11 cellular contexts compared by ENCODE assay signal in the genomic region with DNA sequence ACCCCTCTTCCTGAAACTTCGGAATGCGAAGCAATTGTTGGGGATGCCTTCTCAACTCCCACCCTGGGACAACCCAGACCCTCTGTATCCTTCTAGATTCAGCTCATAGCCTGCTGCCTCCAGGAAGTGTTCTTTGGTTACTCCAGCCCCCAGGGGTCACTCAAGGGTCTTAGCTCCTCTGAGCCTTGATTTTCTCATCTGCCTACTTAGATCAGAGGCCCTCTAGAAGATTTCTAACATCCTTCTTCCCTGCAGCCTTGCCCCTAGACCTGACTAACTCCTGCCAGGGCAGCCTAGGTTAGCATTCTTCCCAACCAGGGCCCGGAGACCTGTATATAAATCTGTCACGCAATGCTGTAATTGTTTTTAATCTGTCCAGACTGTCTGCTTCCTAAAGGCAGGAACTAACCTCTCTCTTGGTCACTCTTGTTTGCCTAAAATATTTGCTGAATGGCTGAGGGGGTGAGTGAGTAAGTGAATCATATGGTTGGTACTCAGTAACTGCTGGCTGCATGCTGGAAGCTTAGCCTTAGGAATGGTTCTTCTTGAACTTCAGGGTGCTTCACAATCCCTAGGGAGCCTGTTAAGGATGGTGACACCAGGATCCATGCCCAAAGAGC. TPM values are rescaled to one million over a fixed set of nuclear protein-coding genes. Genes with fewer than 3 reads are reported as not detected.
A peak's percentile ranks its signal among the peaks of the same experiment; 100 is the strongest.
DNase-seq lines count a peak whose midpoint lies in the region; ATAC-seq, FAIRE-seq and TF ChIP-seq lines count a peak whose summit lies in the region.
"Had no signal": no experiment of that assay in that cellular context is flagged by ENCODE, and none has a peak within 500 bp of the region (broad histone marks: within the 10 kb centered on the region; RNA-seq: fewer than 3 reads in every experiment).

No MANE protein-coding gene starts in this region.

- peaks cover 30% of the 10 kb centered on the region for H3K36me3 Mint-ChIP-seq in activated T-helper 1 cell treated with anti-CD3 and anti-CD28 coated beads, Interleukin-12 subunit alpha, Interleukin-12 subunit beta, Interleukin-2, Interleukin-4 antibody, amounts not matched to agents 30 ng/mL and 10 ng/mL and 1 ng/mL, durations not matched to agents 14 hours and 24 hours and 36 hours (ENCODE audit: low read depth)

- POLR2A ChIA-PET in AG04450 (lab: Yijun Ruan, JAX) = interaction anchor here (0.8 to 1.3 kb wide), 2 partner anchors 8 to 13 kb away, joined by 5 to 10 read pairs; partner anchors contain the start of gene GALNT10

- no peak overlapping the region for H3K4me3 ChIP-seq in AG04450 (ENCODE audit: low read depth, low read length)

- no peak for TF ChIP-seq CTCF in AG04450 (IDR thresholded peaks at IDR 0.05; ENCODE audit: low read depth, low read length)

- DNase-seq in AG04450 (ENCODE audit: low read depth, low spot score) (peak; percentile 58), H54 (ENCODE audit: insufficient read length, low spot score) (peak; percentile 69), glomerular visceral epithelial cell (ENCODE audit: extremely low spot score) (peak; percentile 78)
- DNase-seq in activated T-helper 1 cell treated with anti-CD3 and anti-CD28 coated beads, Interleukin-12 subunit alpha, Interleukin-12 subunit beta, Interleukin-2, Interleukin-4 antibody, amounts not matched to agents 30 ng/mL and 10 ng/mL and 1 ng/mL, durations not matched to agents 14 hours and 24 hours and 36 hours (ENCODE audit: low spot score) = no peak
- DNase-seq in activated effector memory CD4-positive, alpha-beta T cell treated with Interleukin-2 at 50 U/mL for 16 hours = no peak
- DNase-seq: hippocampal formation, right cardiac atrium had no signal

- no peaks in the 10 kb centered on the region for H3K9me3 Mint-ChIP-seq in activated T-helper 1 cell treated with anti-CD3 and anti-CD28 coated beads, Interleukin-12 subunit alpha, Interleukin-12 subunit beta, Interleukin-2, Interleukin-4 antibody, amounts not matched to agents 30 ng/mL and 10 ng/mL and 1 ng/mL, durations not matched to agents 14 hours and 24 hours and 36 hours

- ATAC-seq in GM19328 (IDR thresholded peaks at IDR 0.05; ENCODE audit: unreplicated experiment) = no peak
- no peak for ATAC-seq in HG02981 (IDR thresholded peaks at IDR 0.05; ENCODE audit: unreplicated experiment)
- ATAC-seq in HG03521 (IDR thresholded peaks at IDR 0.05; ENCODE audit: unreplicated experiment) = no peak
- ATAC-seq: right cardiac atrium had no signal

- CTCF ChIA-PET in AG04450 (lab: Charles Lee) = interaction anchor here (1.3 to 3.9 kb wide), 12 partner anchors 8 to 251 kb away, joined by 3 to 57 read pairs (median 10); partner anchors contain the start of gene GALNT10

- intact Hi-C loops in activated T-helper 1 cell treated with anti-CD3 and anti-CD28 coated beads, Interleukin-12 subunit alpha, Interleukin-12 subunit beta, Interleukin-2, Interleukin-4 antibody, amounts not matched to agents 30 ng/mL and 10 ng/mL and 1 ng/mL, durations not matched to agents 14 hours and 24 hours and 36 hours (cut with micrococcal nuclease) = loop anchor here (1.0 to 10.0 kb wide), 9 partner anchors 8 to 746 kb away; partner anchors contain the start of genes CNOT8, GALNT10, LARP1 and MRPL22

- peaks cover 91% of the 10 kb centered on the region for H3K4me1 Mint-ChIP-seq in activated T-helper 1 cell treated with anti-CD3 and anti-CD28 coated beads, Interleukin-12 subunit alpha, Interleukin-12 subunit beta, Interleukin-2, Interleukin-4 antibody, amounts not matched to agents 30 ng/mL and 10 ng/mL and 1 ng/mL, durations not matched to agents 14 hours and 24 hours and 36 hours (ENCODE audit: low read depth)

- peak overlapping the region; percentile 75 for H3K27ac ChIP-seq in AG04450 (ENCODE audit: low read depth, low read length)

- H3K9me3 ChIP-seq in AG04450 (ENCODE audit: control insufficient read depth, insufficient read depth, low read length) = no peaks in the 10 kb centered on the region

- no peak for TF ChIP-seq POLR2A in H54 (IDR thresholded peaks at IDR 0.05; ENCODE audit: low read depth, low read length)

- H3K27me3 Mint-ChIP-seq in activated T-helper 1 cell treated with anti-CD3 and anti-CD28 coated beads, Interleukin-12 subunit alpha, Interleukin-12 subunit beta, Interleukin-2, Interleukin-4 antibody, amounts not matched to agents 30 ng/mL and 10 ng/mL and 1 ng/mL, durations not matched to agents 14 hours and 24 hours and 36 hours (ENCODE audit: insufficient read depth) = no peaks in the 10 kb centered on the region

- peak overlapping the region; percentile 32 for H3K4me3 Mint-ChIP-seq in activated T-helper 1 cell treated with anti-CD3 and anti-CD28 coated beads, Interleukin-12 subunit alpha, Interleukin-12 subunit beta, Interleukin-2, Interleukin-4 antibody, amounts not matched to agents 30 ng/mL and 10 ng/mL and 1 ng/mL, durations not matched to agents 14 hours and 24 hours and 36 hours

- H3K27me3 ChIP-seq in AG04450 (ENCODE audit: control insufficient read depth, insufficient read depth, low read length) = no peaks in the 10 kb centered on the region

- FAIRE-seq in H54 (lab: Jason Lieb, UNC) = peak; percentile 64
- FAIRE-seq: HTR-8/SVneo had no signal

- H3K27ac Mint-ChIP-seq in activated T-helper 1 cell treated with anti-CD3 and anti-CD28 coated beads, Interleukin-12 subunit alpha, Interleukin-12 subunit beta, Interleukin-2, Interleukin-4 antibody, amounts not matched to agents 30 ng/mL and 10 ng/mL and 1 ng/mL, durations not matched to agents 14 hours and 24 hours and 36 hours = peak overlapping the region; percentile 94

RNA-seq across cellular contexts. Expression of gene GALNT10, which starts 8.2 kb away (rescaled TPM):
- 93.1 and 109 TPM in 2 replicates for polyA plus RNA-seq in AG04450 (2011; rRNA removed)
- polyA minus RNA-seq in AG04450 (2011; rRNA and poly(A)+ RNA removed) = 158 and 224 TPM in 2 replicates
- total RNA-seq in activated T-helper 1 cell treated with anti-CD3 and anti-CD28 coated beads, Interleukin-12 subunit alpha, Interleukin-12 subunit beta, Interleukin-2, Interleukin-4 antibody, amounts not matched to agents 30 ng/mL and 10 ng/mL and 1 ng/mL, durations not matched to agents 14 hours and 24 hours and 36 hours = 51.1 and 55.6 TPM in 2 replicates

Comparison
In these comparisons a context has a peak if more than half of its experiments do, and no peak if none do; other contexts are left out.
1. DNase-seq: peak in AG04450 (single experiment), H54 (single experiment) and glomerular visceral epithelial cell (single experiment); none in activated T-helper 1 cell treated with anti-CD3 and anti-CD28 coated beads, Interleukin-12 subunit alpha, Interleukin-12 subunit beta, Interleukin-2, Interleukin-4 antibody, amounts not matched to agents 30 ng/mL and 10 ng/mL and 1 ng/mL, durations not matched to agents 14 hours and 24 hours and 36 hours (single experiment) and activated effector memory CD4-positive, alpha-beta T cell treated with Interleukin-2 at 50 U/mL for 16 hours (single experiment).